In genomic region chr13:106101201-106101600, GRCh38 we compare ENCODE assay signal across 1 cellular context.
TF ChIP-seq lines count a peak whose summit lies in the region.

No MANE protein-coding gene starts in this region.

TF ChIP-seq in HCT116, 20 proteins besides CTCF, POLR2A, EP300 and RAD21 (continued from another document):
- no peak for TF ChIP-seq REST (IDR thresholded peaks at IDR 0.05; ENCODE audit: low read depth)
- TF ChIP-seq ATF3 (IDR thresholded peaks at IDR 0.05), result no peak
- no peak for TF ChIP-seq ZNF274 (IDR thresholded peaks at IDR 0.05; ENCODE audit: low read depth, low read length)
- no peak for TF ChIP-seq EGR1 (IDR thresholded peaks at IDR 0.05; ENCODE audit: low read depth)
- no peak for TF ChIP-seq FOSL1 (IDR thresholded peaks at IDR 0.05; ENCODE audit: low read depth)
- TF ChIP-seq CBX3 (IDR thresholded peaks at IDR 0.05; ENCODE audit: low read depth), result no peak
- no peak for TF ChIP-seq EZH2phosphoT487 (IDR thresholded peaks at IDR 0.05; ENCODE audit: borderline replicate concordance)
- TF ChIP-seq TCF7L2 (IDR thresholded peaks at IDR 0.05; ENCODE audit: borderline replicate concordance, extremely low read depth, insufficient read depth, insufficient read length), result no peak
- TF ChIP-seq SIN3A (IDR thresholded peaks at IDR 0.05; ENCODE audit: low read depth), result no peak
- no peak for TF ChIP-seq ZBTB33 (IDR thresholded peaks at IDR 0.05; ENCODE audit: extremely low read depth, insufficient replicate concordance, low read length)
- no peak for TF ChIP-seq SRF (IDR thresholded peaks at IDR 0.05; ENCODE audit: low read depth)
- TF ChIP-seq ZFX (IDR thresholded peaks at IDR 0.05), result no peak
- TF ChIP-seq SP1 (IDR thresholded peaks at IDR 0.05; ENCODE audit: low read depth), result no peak
- no peak for TF ChIP-seq CEBPB (IDR thresholded peaks at IDR 0.05; ENCODE audit: low read depth)
- TF ChIP-seq EZH2 (IDR thresholded peaks at IDR 0.05), result no peak
- TF ChIP-seq ELF1 (IDR thresholded peaks at IDR 0.05; ENCODE audit: borderline replicate concordance, low read depth), result no peak
